1 cellular context compared by ENCODE assay signal in genomic region chr2:10043256-10043905, GRCh38.
TF ChIP-seq lines count a peak whose summit lies in the region.

Gene KLF11, plus strand, starts transcription at chr2:10043550. Its CDS starts 167 bp downstream, at chr2:10043717.

TF ChIP-seq in K562, 482 proteins besides CTCF, POLR2A, EP300 and RAD21 (continued from another document and continues in another):
- TF ChIP-seq, protein P1, sequence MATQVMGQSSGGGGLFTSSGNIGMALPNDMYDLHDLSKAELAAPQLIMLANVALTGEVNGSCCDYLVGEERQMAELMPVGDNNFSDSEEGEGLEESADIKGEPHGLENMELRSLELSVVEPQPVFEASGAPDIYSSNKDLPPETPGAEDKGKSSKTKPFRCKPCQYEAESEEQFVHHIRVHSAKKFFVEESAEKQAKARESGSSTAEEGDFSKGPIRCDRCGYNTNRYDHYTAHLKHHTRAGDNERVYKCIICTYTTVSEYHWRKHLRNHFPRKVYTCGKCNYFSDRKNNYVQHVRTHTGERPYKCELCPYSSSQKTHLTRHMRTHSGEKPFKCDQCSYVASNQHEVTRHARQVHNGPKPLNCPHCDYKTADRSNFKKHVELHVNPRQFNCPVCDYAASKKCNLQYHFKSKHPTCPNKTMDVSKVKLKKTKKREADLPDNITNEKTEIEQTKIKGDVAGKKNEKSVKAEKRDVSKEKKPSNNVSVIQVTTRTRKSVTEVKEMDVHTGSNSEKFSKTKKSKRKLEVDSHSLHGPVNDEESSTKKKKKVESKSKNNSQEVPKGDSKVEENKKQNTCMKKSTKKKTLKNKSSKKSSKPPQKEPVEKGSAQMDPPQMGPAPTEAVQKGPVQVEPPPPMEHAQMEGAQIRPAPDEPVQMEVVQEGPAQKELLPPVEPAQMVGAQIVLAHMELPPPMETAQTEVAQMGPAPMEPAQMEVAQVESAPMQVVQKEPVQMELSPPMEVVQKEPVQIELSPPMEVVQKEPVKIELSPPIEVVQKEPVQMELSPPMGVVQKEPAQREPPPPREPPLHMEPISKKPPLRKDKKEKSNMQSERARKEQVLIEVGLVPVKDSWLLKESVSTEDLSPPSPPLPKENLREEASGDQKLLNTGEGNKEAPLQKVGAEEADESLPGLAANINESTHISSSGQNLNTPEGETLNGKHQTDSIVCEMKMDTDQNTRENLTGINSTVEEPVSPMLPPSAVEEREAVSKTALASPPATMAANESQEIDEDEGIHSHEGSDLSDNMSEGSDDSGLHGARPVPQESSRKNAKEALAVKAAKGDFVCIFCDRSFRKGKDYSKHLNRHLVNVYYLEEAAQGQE (CRISPR knock-in tag; IDR thresholded peaks at IDR 0.05; ENCODE audit: low read depth), result peak; percentile 78
- TF ChIP-seq BDP1 (IDR thresholded peaks at IDR 0.05; ENCODE audit: insufficient read depth, insufficient read length) (no peak), ZNF785 (CRISPR knock-in tag; IDR thresholded peaks at IDR 0.05) (no peak), TGIF2 (CRISPR knock-in tag; IDR thresholded peaks at IDR 0.05) (0 out of 2 replicates have a peak, but pooled peaks have one; percentile 50), SMARCA4 (IDR thresholded peaks at IDR 0.05) (no peak), PBX2 (CRISPR knock-in tag; IDR thresholded peaks at IDR 0.05; ENCODE audit: low read depth) (no peak), PBX2 (tag; conservative IDR thresholded peaks at IDR 0.05; ENCODE audit: low read depth) (no peak), PHF8 (IDR thresholded peaks at IDR 0.05; ENCODE audit: borderline replicate concordance, low read length) (peak; percentile 65; the same call in 1 of the 2 replicates), IRF2 (CRISPR knock-in tag; IDR thresholded peaks at IDR 0.05) (no peak), ZFX (CRISPR knock-in tag; IDR thresholded peaks at IDR 0.05) (peak; percentile 83), NUFIP1 (IDR thresholded peaks at IDR 0.05; ENCODE audit: partially characterized antibody) (no peak), SIN3A (IDR thresholded peaks at IDR 0.05; ENCODE audit: borderline replicate concordance in 2 of 2, control insufficient read depth in 1 of 2, low read depth in 2 of 2, low read length in 2 of 2) (0 out of 4 replicates have a peak, but pooled peaks of 1 of the 2 experiments have one; percentile 39), PTTG1 (tag; IDR thresholded peaks at IDR 0.05; ENCODE audit: low read depth) (no peak), ZNF24 (IDR thresholded peaks at IDR 0.05) (no peak), KDM2B (CRISPR knock-in tag; IDR thresholded peaks at IDR 0.05) (no peak), RAD51 (IDR thresholded peaks at IDR 0.05; ENCODE audit: borderline replicate concordance, low read depth) (no peak), NFYB (IDR thresholded peaks at IDR 0.05; ENCODE audit: extremely low read depth, insufficient read length) (peak; percentile 80), ETS2 (tag; IDR thresholded peaks at IDR 0.05; ENCODE audit: borderline replicate concordance, poor library complexity, severe bottlenecking) (no peak), STAT5B (CRISPR knock-in tag; IDR thresholded peaks at IDR 0.05) (no peak), EZH2 (IDR thresholded peaks at IDR 0.05; ENCODE audit: borderline replicate concordance, low read depth, low read length) (no peak), SMAD4 (CRISPR knock-in tag; conservative IDR thresholded peaks at IDR 0.05) (peak; percentile 82), HIVEP1 (CRISPR knock-in tag; IDR thresholded peaks at IDR 0.05) (no peak), TRIM24 (IDR thresholded peaks at IDR 0.05) (no peak), RB1 (IDR thresholded peaks at IDR 0.05; ENCODE audit: low read depth) (peak; percentile 81; the same call in 1 of the 2 replicates), CHAMP1 (IDR thresholded peaks at IDR 0.05) (no peak), ZNF316 (IDR thresholded peaks at IDR 0.05) (no peak), HES1 (IDR thresholded peaks at IDR 0.05; ENCODE audit: low read depth) (no peak), SREBF1 (IDR thresholded peaks at IDR 0.05; ENCODE audit: borderline replicate concordance, low read depth, low read length) (no peak), ZNF3 (CRISPR knock-in tag; IDR thresholded peaks at IDR 0.05) (no peak), CHD7 (IDR thresholded peaks at IDR 0.05; ENCODE audit: low read depth, low read length) (no peak), ZNF699 (CRISPR knock-in tag; IDR thresholded peaks at IDR 0.05; ENCODE audit: insufficient replicate concordance) (no peak), ZNF583 (CRISPR knock-in tag; IDR thresholded peaks at IDR 0.05) (no peak), ZNF436 (CRISPR knock-in tag; IDR thresholded peaks at IDR 0.05) (no peak), NBN (IDR thresholded peaks at IDR 0.05; ENCODE audit: low read depth) (no peak), KAT8 (IDR thresholded peaks at IDR 0.05; ENCODE audit: low read depth) (no peak), TBL1XR1 (IDR thresholded peaks at IDR 0.05; ENCODE audit: low read length in 2 of 2) (peak in 1 of 2 experiments; percentile 24; a peak in 1 of 4 replicates), MTF1 (CRISPR knock-in tag; IDR thresholded peaks at IDR 0.05; ENCODE audit: borderline replicate concordance) (no peak), SPI1 (IDR thresholded peaks at IDR 0.05; ENCODE audit: borderline replicate concordance, low read depth, low read length) (no peak), ESRRA (IDR thresholded peaks at IDR 0.05; ENCODE audit: borderline replicate concordance, low read depth) (no peak), STAG1 (CRISPR knock-in tag; IDR thresholded peaks at IDR 0.05; ENCODE audit: borderline replicate concordance) (peak; percentile 59; the same call in 1 of the 2 replicates)
- TF ChIP-seq, protein P2, sequence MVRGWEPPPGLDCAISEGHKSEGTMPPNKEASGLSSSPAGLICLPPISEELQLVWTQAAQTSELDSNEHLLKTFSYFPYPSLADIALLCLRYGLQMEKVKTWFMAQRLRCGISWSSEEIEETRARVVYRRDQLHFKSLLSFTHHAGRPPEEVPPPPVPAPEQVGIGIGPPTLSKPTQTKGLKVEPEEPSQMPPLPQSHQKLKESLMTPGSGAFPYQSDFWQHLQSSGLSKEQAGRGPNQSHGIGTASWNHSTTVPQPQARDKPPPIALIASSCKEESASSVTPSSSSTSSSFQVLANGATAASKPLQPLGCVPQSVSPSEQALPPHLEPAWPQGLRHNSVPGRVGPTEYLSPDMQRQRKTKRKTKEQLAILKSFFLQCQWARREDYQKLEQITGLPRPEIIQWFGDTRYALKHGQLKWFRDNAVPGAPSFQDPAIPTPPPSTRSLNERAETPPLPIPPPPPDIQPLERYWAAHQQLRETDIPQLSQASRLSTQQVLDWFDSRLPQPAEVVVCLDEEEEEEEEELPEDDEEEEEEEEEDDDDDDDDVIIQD (CRISPR knock-in tag; IDR thresholded peaks at IDR 0.05), result no peak
